29 cellular contexts compared by ENCODE assay signal in the genomic region with DNA sequence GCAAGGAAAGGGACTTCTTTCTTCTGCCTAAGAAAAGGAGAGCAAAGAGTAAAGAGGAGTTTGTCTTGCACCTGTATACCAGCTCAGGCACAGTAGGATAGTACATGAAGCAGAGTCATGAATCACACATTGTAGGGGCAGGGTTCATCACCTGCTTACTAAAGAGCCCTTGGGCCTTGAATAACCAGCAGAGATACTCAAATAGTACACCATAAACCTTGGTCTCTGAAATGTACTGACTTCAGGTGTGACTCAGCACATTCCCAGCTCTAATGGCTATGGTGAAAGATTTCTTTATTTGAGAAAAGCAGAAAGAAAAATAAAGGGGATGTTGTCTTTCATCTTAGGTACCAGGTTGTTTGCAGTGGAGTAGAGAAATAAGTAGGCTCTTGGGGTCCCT.
"Had no signal": no experiment of that assay in that cellular context is flagged by ENCODE, and none has a peak within 500 bp of the region (broad histone marks: within the 10 kb centered on the region; RNA-seq: fewer than 3 reads in every experiment).

No MANE protein-coding gene starts in this region.

- H3K4me3 Mint-ChIP-seq: activated naive CD8-positive, alpha-beta T cell; activated T-cell treated with anti-CD3 and anti-CD28 coated beads, Interleukin-2, amount 50 U/mL, for 72 hours; naive thymus-derived CD4-positive, alpha-beta T cell had no signal

- H2AFZ ChIP-seq: parathyroid adenoma had no signal

- H3K4me1 ChIP-seq: body of pancreas, heart right ventricle, parathyroid adenoma, psoas muscle, right atrium auricular region, testis, transverse colon had no signal

- H3K79me2 ChIP-seq: parathyroid adenoma had no signal

- DNase-seq: activated CD4-positive, alpha-beta T cell treated with anti-CD3 and anti-CD28 coated beads for 4 hours; activated CD4-positive, alpha-beta T cell treated with anti-CD3 and anti-CD28 coated beads, Interleukin-2, amount 50 U/mL, for 4 hours; activated effector memory CD4-positive, alpha-beta T cell treated with Interleukin-2 at 50 U/mL for 16 hours; activated naive CD4-positive, alpha-beta T cell treated with Interleukin-2 at 50 U/mL for 16 hours; activated T-cell treated with anti-CD3 and anti-CD28 coated beads for 4 hours; activated T-cell treated with anti-CD3 and anti-CD28 coated beads, Interleukin-2, amount 50 U/mL, for 72 hours; aorta; body of pancreas; cerebellar nuclear complex; dorsolateral prefrontal cortex; effector memory CD4-positive, alpha-beta T cell; foreskin fibroblast; heart right ventricle; midbrain; naive thymus-derived CD4-positive, alpha-beta T cell; occipital lobe; psoas muscle; stimulated activated CD4-positive, alpha-beta T cell treated with anti-CD3 and anti-CD28 coated beads, Interleukin-12 subunit alpha, Interleukin-12 subunit beta, amount 100 ng/mL, for 4 hours; stimulated activated CD4-positive, alpha-beta T cell treated with anti-CD3 and anti-CD28 coated beads, Interleukin-4, amount 100 ng/mL, for 1 hour; stimulated activated naive CD8-positive, alpha-beta T cell treated with anti-CD3 and anti-CD28 coated beads, Interleukin-15, Interleukin-2, amounts not matched to agents 100 U/mL and 50 U/mL, for 24 hours; testis; transverse colon had no signal

- H3K9ac ChIP-seq: parathyroid adenoma had no signal

- H3K9me3 Mint-ChIP-seq: activated T-cell treated with anti-CD3 and anti-CD28 coated beads, Interleukin-2, amount 50 U/mL, for 72 hours had no signal

- H3K27me3 ChIP-seq: body of pancreas, cardiac muscle cell, dorsolateral prefrontal cortex, heart right ventricle, right atrium auricular region, testis, transverse colon had no signal

- H3K36me3 ChIP-seq: cardiac muscle cell, heart right ventricle, right atrium auricular region, transverse colon had no signal

- H3K27ac Mint-ChIP-seq: activated naive CD8-positive, alpha-beta T cell; activated T-cell treated with anti-CD3 and anti-CD28 coated beads, Interleukin-2, amount 50 U/mL, for 72 hours; naive thymus-derived CD4-positive, alpha-beta T cell had no signal

- H3K27ac ChIP-seq: body of pancreas, cardiac muscle cell, coronary artery, dorsolateral prefrontal cortex, heart right ventricle, parathyroid adenoma, psoas muscle, right atrium auricular region, testis, transverse colon, VCaP had no signal

- H3K4me3 ChIP-seq: body of pancreas, cardiac muscle cell, coronary artery, dorsolateral prefrontal cortex, heart right ventricle, psoas muscle, right atrium auricular region, testis, transverse colon had no signal

- ATAC-seq: activated T-cell treated with anti-CD3 and anti-CD28 coated beads, Interleukin-2, amount 50 U/mL, for 72 hours; body of pancreas; esophagus mucosa; heart right ventricle; naive thymus-derived CD4-positive, alpha-beta T cell; psoas muscle; stimulated activated naive CD8-positive, alpha-beta T cell treated with anti-CD3 and anti-CD28 coated beads, Interleukin-15, Interleukin-2, amounts not matched to agents 100 U/mL and 50 U/mL, for 24 hours had no signal

- H3K9me3 ChIP-seq: body of pancreas, psoas muscle, right atrium auricular region, testis, transverse colon had no signal

- H3K27me3 Mint-ChIP-seq: activated naive CD8-positive, alpha-beta T cell had no signal

- H3K4me1 Mint-ChIP-seq: naive thymus-derived CD4-positive, alpha-beta T cell had no signal

- H3K36me3 Mint-ChIP-seq: activated naive CD8-positive, alpha-beta T cell; naive thymus-derived CD4-positive, alpha-beta T cell had no signal
